ENCODE assay signal across 9 cellular contexts in genomic region chr13:27599845-27600553, GRCh38. TPM values are rescaled to one million over a fixed set of nuclear protein-coding genes. Genes with fewer than 3 reads are reported as not detected.
DNase-seq lines count a peak whose midpoint lies in the region; ATAC-seq and TF ChIP-seq lines count a peak whose summit lies in the region.
"Had no signal": no experiment of that assay in that cellular context is flagged by ENCODE, and none has a peak within 500 bp of the region (broad histone marks: within the 10 kb centered on the region; RNA-seq: fewer than 3 reads in every experiment).

No MANE protein-coding gene starts in this region.

- peaks cover 21% of the 10 kb centered on the region for H3K4me1 Mint-ChIP-seq in activated CD4-positive, alpha-beta T cell treated with anti-CD3 and anti-CD28 coated beads for 36 hours

- TF ChIP-seq CTCF in RWPE2 (IDR thresholded peaks at IDR 0.05; ENCODE audit: poor library complexity, severe bottlenecking) (no peak), GM13977 (IDR thresholded peaks at IDR 0.05; ENCODE audit: extremely low read depth, insufficient read depth, missing control alignments) (no peak)

- ATAC-seq in RWPE2 (ENCODE audit: low read depth), result peak; percentile 98
- ATAC-seq in activated CD4-positive, alpha-beta T cell treated with anti-CD3 and anti-CD28 coated beads for 36 hours, result no peak

- H3K9me3 ChIP-seq in RWPE2 (ENCODE audit: severe bottlenecking), result no peaks in the 10 kb centered on the region

- no peaks in the 10 kb centered on the region for H3K27me3 Mint-ChIP-seq in activated CD4-positive, alpha-beta T cell treated with anti-CD3 and anti-CD28 coated beads for 36 hours

- peaks cover 17% of the 10 kb centered on the region for H3K4me1 ChIP-seq in RWPE2 (ENCODE audit: insufficient read depth, poor library complexity, severe bottlenecking)

- H3K36me3 Mint-ChIP-seq in activated CD4-positive, alpha-beta T cell treated with anti-CD3 and anti-CD28 coated beads for 36 hours (ENCODE audit: low read depth), result peaks cover 2% of the 10 kb centered on the region

- H3K27ac Mint-ChIP-seq in activated CD4-positive, alpha-beta T cell treated with anti-CD3 and anti-CD28 coated beads for 36 hours, result no peak overlapping the region

- H3K27ac ChIP-seq in RWPE2 (ENCODE audit: poor library complexity, severe bottlenecking), result peak overlapping the region; percentile 36

- H3K4me3 Mint-ChIP-seq in activated CD4-positive, alpha-beta T cell treated with anti-CD3 and anti-CD28 coated beads for 36 hours, result no peak overlapping the region

- POLR2A ChIA-PET in activated CD4-positive, alpha-beta T cell treated with anti-CD3 and anti-CD28 coated beads for 36 hours (lab: Charles Lee), result no interaction called here

- H3K36me3 ChIP-seq in RWPE2 (ENCODE audit: low read depth), result peaks cover 5% of the 10 kb centered on the region

- DNase-seq in ELF-1 (ENCODE audit: low read depth, low spot score) (peak; percentile 15), RWPE2 (ENCODE audit: low spot score) (no peak), fibroblast of peridontal ligament (ENCODE audit: extremely low read depth) (peak; percentile 84), non-pigmented ciliary epithelial cell (ENCODE audit: low read depth) (peak; percentile 65), SIG-M5 (lab: John Stamatoyannopoulos, UW) (no peak), GM13977 (ENCODE audit: low spot score) (no peak)
- no peak for DNase-seq in NK-92 treated with Interleukin-12 subunit alpha and Interleukin-12 subunit beta, amount 100 ng/mL, for 24 hours (lab: John Stamatoyannopoulos, UW)
- no peak for DNase-seq in activated CD4-positive, alpha-beta T cell treated with anti-CD3 and anti-CD28 coated beads for 36 hours
- DNase-seq: stimulated activated CD4-positive, alpha-beta T cell treated with anti-CD3 and anti-CD28 coated beads, Interleukin-15, amount 100 ng/mL, for 24 hours had no signal

- no peak overlapping the region for H3K4me3 ChIP-seq in RWPE2 (ENCODE audit: severe bottlenecking)

- H3K9me3 Mint-ChIP-seq in activated CD4-positive, alpha-beta T cell treated with anti-CD3 and anti-CD28 coated beads for 36 hours (ENCODE audit: low read depth), result peaks cover 3% of the 10 kb centered on the region

- in situ Hi-C loops in GM13977 (cut with MboI; ENCODE audit: low pct_unique_long_range_greater_than_20kb, low sequenced_read_pairs, unreplicated experiment), result no loop called here

- CTCF ChIA-PET in activated CD4-positive, alpha-beta T cell treated with anti-CD3 and anti-CD28 coated beads for 36 hours (lab: Charles Lee), result interaction anchor here (0.7 kb wide), 1 partner anchor 216 kb away, joined by 3 read pairs; no protein-coding TSS in a partner anchor

- no peaks in the 10 kb centered on the region for H3K27me3 ChIP-seq in RWPE2 (ENCODE audit: insufficient read depth, poor library complexity, severe bottlenecking)

- intact Hi-C loops in activated CD4-positive, alpha-beta T cell treated with anti-CD3 and anti-CD28 coated beads for 36 hours (cut with DNase I, micrococcal nuclease), result no loop called here

RNA-seq across cellular contexts. Expression of gene LNX2, which starts 20.3 kb away (rescaled TPM):
- 1 to 10 TPM; 4.7 to 4.8 TPM for total RNA-seq in activated CD4-positive, alpha-beta T cell treated with anti-CD3 and anti-CD28 coated beads for 36 hours

RNA-seq across cellular contexts. Expression of gene POLR1D, which starts 21.7 kb away (rescaled TPM):
- 100 to 1,000 TPM; 165 to 197 TPM for total RNA-seq in activated CD4-positive, alpha-beta T cell treated with anti-CD3 and anti-CD28 coated beads for 36 hours

Comparison
In these comparisons a context has a peak if more than half of its experiments do, and no peak if none do; other contexts are left out.
1. DNase-seq: peak in ELF-1 (single experiment), fibroblast of peridontal ligament (single experiment) and non-pigmented ciliary epithelial cell (single experiment); none in RWPE2 (single experiment), SIG-M5 (single experiment), NK-92 treated with Interleukin-12 subunit alpha and Interleukin-12 subunit beta, amount 100 ng/mL, for 24 hours (single experiment), GM13977 (single experiment) and activated CD4-positive, alpha-beta T cell treated with anti-CD3 and anti-CD28 coated beads for 36 hours (single experiment).